9 cellular contexts compared by ENCODE assay signal in genomic region chr1:12276225-12276624, GRCh38. TPM values are rescaled to one million over a fixed set of nuclear protein-coding genes. Genes with fewer than 3 reads are reported as not detected.
DNase-seq lines count a peak whose midpoint lies in the region; ATAC-seq and TF ChIP-seq lines count a peak whose summit lies in the region.
"Had no signal": no experiment of that assay in that cellular context is flagged by ENCODE, and none has a peak within 500 bp of the region (broad histone marks: within the 10 kb centered on the region; RNA-seq: fewer than 3 reads in every experiment).

No MANE protein-coding gene starts in this region.

- H3K4me2 ChIP-seq in Loucy (ENCODE audit: low read depth, low read length, poor library complexity, severe bottlenecking): no peak overlapping the region
- no peak overlapping the region for H3K4me2 ChIP-seq in neural progenitor cell

- H3K4me1 Mint-ChIP-seq in neural progenitor cell: peaks cover 7% of the 10 kb centered on the region

- no peaks in the 10 kb centered on the region for H3K9me2 ChIP-seq in Loucy (replicated peaks; ENCODE audit: low read depth, low read length)

- H4K20me1 ChIP-seq in Loucy (ENCODE audit: insufficient read depth, low read length, poor library complexity, severe bottlenecking) (no peaks in the 10 kb centered on the region), neural progenitor cell (ENCODE audit: low read depth) (peaks cover 5% of the 10 kb centered on the region)

- H3K4me1 ChIP-seq in Loucy (ENCODE audit: insufficient read depth, low read length, poor library complexity, severe bottlenecking) (no peaks in the 10 kb centered on the region), neural progenitor cell (peaks cover 3% of the 10 kb centered on the region)

- no peak overlapping the region for H3K9ac ChIP-seq in Loucy (ENCODE audit: low read depth, low read length, poor library complexity, severe bottlenecking)
- no peak overlapping the region for H3K9ac ChIP-seq in neural progenitor cell

- no peaks in the 10 kb centered on the region for H3K27me3 Mint-ChIP-seq in neural progenitor cell (ENCODE audit: insufficient read depth, low read depth)

- H3F3A ChIP-seq in Loucy (ENCODE audit: low read depth) (no peaks in the 10 kb centered on the region), neural progenitor cell (ENCODE audit: low read depth) (peaks cover 6% of the 10 kb centered on the region)

- peaks cover 24% of the 10 kb centered on the region for H3K36me3 Mint-ChIP-seq in neural progenitor cell

- DNase-seq in COLO829 (ENCODE audit: low spot score) (peak; percentile 30), epithelial cell of esophagus (ENCODE audit: low read depth) (peak; percentile 61), neural progenitor cell (ENCODE audit: low spot score) (peak; percentile 73), hypothalamus (lab: John Stamatoyannopoulos, UW) (no peak), Ammon's horn (ENCODE audit: low spot score) (no peak)
- DNase-seq in activated effector memory CD4-positive, alpha-beta T cell treated with anti-CD3 and anti-CD28 coated beads, Interleukin-2, amount 50 U/mL, for 16 hours: no peak

- no peaks in the 10 kb centered on the region for H3K27me3 ChIP-seq in Loucy (ENCODE audit: insufficient read depth, low read length, poor library complexity, severe bottlenecking)
- no peaks in the 10 kb centered on the region for H3K27me3 ChIP-seq in neural progenitor cell

- no peak overlapping the region for H3K27ac Mint-ChIP-seq in neural progenitor cell

- ATAC-seq in HG03045 (IDR thresholded peaks at IDR 0.05; ENCODE audit: unreplicated experiment): no peak

- TF ChIP-seq CTCF in Loucy (conservative IDR thresholded peaks at IDR 0.05; ENCODE audit: low read length): peak; percentile 26; the same call in 1 of the 2 replicates
- peak; percentile 71 for TF ChIP-seq CTCF in epithelial cell of esophagus (IDR thresholded peaks at IDR 0.05; ENCODE audit: insufficient read depth, low read depth, low read length, missing control alignments)
- TF ChIP-seq CTCF in neural progenitor cell (IDR thresholded peaks at IDR 0.05): peak; percentile 71

- H3K27ac ChIP-seq in neural progenitor cell: no peak overlapping the region
- H3K27ac ChIP-seq: coronary artery had no signal

- no peaks in the 10 kb centered on the region for H3K9me3 Mint-ChIP-seq in neural progenitor cell

- H3K79me2 ChIP-seq in Loucy (ENCODE audit: insufficient read depth, low read length): no peaks in the 10 kb centered on the region
- H3K79me2 ChIP-seq in neural progenitor cell (ENCODE audit: low read depth): no peaks in the 10 kb centered on the region

- H2AFZ ChIP-seq in Loucy (ENCODE audit: low read length): no peak overlapping the region
- H2AFZ ChIP-seq in neural progenitor cell (replicated peaks): no peak overlapping the region

- H3K36me3 ChIP-seq in Loucy (ENCODE audit: insufficient read depth, low read length) (peaks cover 40% of the 10 kb centered on the region), neural progenitor cell (peaks cover 5% of the 10 kb centered on the region)

- H3K4me3 Mint-ChIP-seq in neural progenitor cell: no peak overlapping the region

- H3K4me3 ChIP-seq in Loucy (ENCODE audit: low read length, poor library complexity, severe bottlenecking) (no peak overlapping the region), epithelial cell of esophagus (ENCODE audit: low read length) (no peak overlapping the region), neural progenitor cell (no peak overlapping the region)
- H3K4me3 ChIP-seq: coronary artery had no signal

- H3K9me3 ChIP-seq in Loucy (ENCODE audit: insufficient read depth, low read depth, low read length) (no peaks in the 10 kb centered on the region), neural progenitor cell (ENCODE audit: low read depth) (no peaks in the 10 kb centered on the region)

RNA-seq across cellular contexts. Expression of gene VPS13D, which starts 46.4 kb away (rescaled TPM):
- 15.1 and 16.4 TPM in 2 replicates for total RNA-seq in neural progenitor cell (ENCODE audit: low replicate concordance)

Comparison
In these comparisons a context has a peak if more than half of its experiments do, and no peak if none do; other contexts are left out.
1. DNase-seq: peak in COLO829 (single experiment), epithelial cell of esophagus (single experiment) and neural progenitor cell (single experiment); none in hypothalamus (0 of 51), activated effector memory CD4-positive, alpha-beta T cell treated with anti-CD3 and anti-CD28 coated beads, Interleukin-2, amount 50 U/mL, for 16 hours (single experiment) and Ammon's horn (single experiment).
2. Peak in every context shown above with its lines, with median percentiles within 50 percentile points of each other: CTCF ChIP-seq.